8 cellular contexts compared by ENCODE assay signal in the genomic region with DNA sequence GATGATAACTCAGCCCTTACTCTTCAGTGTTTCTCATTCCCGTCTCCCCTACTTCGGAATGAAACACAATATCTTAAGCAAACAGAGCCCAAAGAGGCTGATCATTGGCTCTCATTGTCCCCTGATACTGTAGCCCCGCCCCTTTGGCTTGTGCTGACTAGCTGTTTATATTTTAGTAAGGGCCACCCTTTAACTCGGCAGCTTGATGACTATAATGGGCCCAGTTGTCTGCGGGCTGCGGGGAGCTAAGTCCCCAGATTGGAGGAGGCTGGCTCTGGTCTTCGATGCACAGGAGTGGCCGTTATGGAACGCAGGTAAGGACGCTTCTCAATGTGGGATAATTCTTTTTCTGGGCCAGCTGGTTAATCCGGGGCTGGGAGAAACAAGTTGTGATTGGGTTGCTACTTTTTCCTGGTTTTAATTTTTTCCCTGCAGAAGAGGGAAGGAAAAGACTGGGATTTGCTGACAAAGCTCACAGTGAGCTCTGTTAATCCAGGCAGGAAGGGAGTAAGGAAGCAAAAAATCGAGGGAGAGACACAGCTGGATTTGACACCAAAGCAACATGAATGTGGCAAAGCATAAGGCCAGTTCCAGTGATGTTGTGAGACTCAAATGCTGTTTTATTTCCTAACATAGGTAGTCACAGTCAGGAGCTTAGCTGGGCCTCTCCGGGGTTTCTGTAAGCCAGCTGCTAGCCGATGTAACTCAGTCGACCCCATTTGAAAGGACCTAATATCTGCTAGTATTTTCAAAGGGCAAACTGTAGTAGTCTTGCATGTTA. TPM values are rescaled to one million over a fixed set of nuclear protein-coding genes. Genes with fewer than 3 reads are reported as not detected.
DNase-seq lines count a peak whose midpoint lies in the region; ATAC-seq lines count a peak whose summit lies in the region.

A gene (plus strand): TSS at position 197 of the 781 bp plus-strand sequence. CDS start 88 bp downstream, at position 285.

- H3K27me3 Mint-ChIP-seq in activated naive CD4-positive, alpha-beta T cell treated with anti-CD3 and anti-CD28 coated beads, Interleukin-2, amount 10 ng/mL, durations not matched to agents 7 days and 5 days: peaks cover 35% of the 10 kb centered on the region

- H3K4me1 ChIP-seq in subcutaneous abdominal adipose tissue (ENCODE audit: control insufficient read depth in 5 of 5, insufficient read depth in 5 of 5, low read length in 5 of 5): peaks cover 2 to 16% (median 13%) of the 10 kb centered on the region in 5 donors

- no peaks in the 10 kb centered on the region for H3K9me3 Mint-ChIP-seq in activated naive CD4-positive, alpha-beta T cell treated with anti-CD3 and anti-CD28 coated beads, Interleukin-2, amount 10 ng/mL, durations not matched to agents 7 days and 5 days
- H3K9me3 Mint-ChIP-seq in activated naive CD4-positive, alpha-beta T cell treated with anti-CD3 and anti-CD28 coated beads, Interleukin-2, amount 50 U/mL, for 72 hours: no peaks in the 10 kb centered on the region

- H3K9ac ChIP-seq in subcutaneous abdominal adipose tissue (ENCODE audit: low read length in 5 of 5): peak within 1 kb of the TSS in 2 of 5 donors; percentile 11 to 35

- no peak for DNase-seq in activated naive CD4-positive, alpha-beta T cell treated with anti-CD3 and anti-CD28 coated beads, Interleukin-2, amount 10 ng/mL, durations not matched to agents 7 days and 5 days
- no peak for DNase-seq in activated naive CD4-positive, alpha-beta T cell treated with anti-CD3 and anti-CD28 coated beads, Interleukin-2, amount 50 U/mL, for 72 hours (ENCODE audit: low spot score in 2 of 2)
- peak; percentile 90 for DNase-seq in NCI-H748 (lab: John Stamatoyannopoulos, UW; ENCODE audit: unreplicated experiment)
- peak in 1 of 2 donors; percentile 52 for DNase-seq in dermis microvascular lymphatic vessel endothelial cell (ENCODE audit: low read depth in 2 of 2)
- peak; percentile 96 for DNase-seq in left kidney (ENCODE audit: low read depth, low spot score)
- no peak for DNase-seq in KBM-7

- H3K36me3 Mint-ChIP-seq in activated naive CD4-positive, alpha-beta T cell treated with anti-CD3 and anti-CD28 coated beads, Interleukin-2, amount 10 ng/mL, durations not matched to agents 7 days and 5 days: no peaks in the 10 kb centered on the region
- no peaks in the 10 kb centered on the region for H3K36me3 Mint-ChIP-seq in activated naive CD4-positive, alpha-beta T cell treated with anti-CD3 and anti-CD28 coated beads, Interleukin-2, amount 50 U/mL, for 72 hours

- no peaks in the 10 kb centered on the region for H3K36me3 ChIP-seq in subcutaneous abdominal adipose tissue (ENCODE audit: control insufficient read depth in 5 of 5, insufficient read depth in 5 of 5, low read length in 5 of 5)

- H3K9me3 ChIP-seq in subcutaneous abdominal adipose tissue (ENCODE audit: control insufficient read depth in 5 of 5, low read length in 5 of 5): no peaks in the 10 kb centered on the region

- in situ Hi-C loops in KBM-7 (cut with MboI; ENCODE audit: low pct_unique_long_range_greater_than_20kb, low sequenced_read_pairs): no loop called here

- CTCF ChIA-PET in activated naive CD4-positive, alpha-beta T cell treated with anti-CD3 and anti-CD28 coated beads, Interleukin-2, amount 10 ng/mL, durations not matched to agents 7 days and 5 days (lab: Charles Lee): interaction anchor here (0.6 kb wide), 1 partner anchor 114 kb away, joined by 3 read pairs; no protein-coding TSS in a partner anchor

- H3K4me3 ChIP-seq in subcutaneous abdominal adipose tissue (ENCODE audit: low read depth in 1 of 5, low read length in 5 of 5): peak within 1 kb of the TSS; percentile 38 to 59 (median 51)

- peak within 1 kb of the TSS; percentile 7 for H3K27ac Mint-ChIP-seq in activated naive CD4-positive, alpha-beta T cell treated with anti-CD3 and anti-CD28 coated beads, Interleukin-2, amount 10 ng/mL, durations not matched to agents 7 days and 5 days
- H3K27ac Mint-ChIP-seq in activated naive CD4-positive, alpha-beta T cell treated with anti-CD3 and anti-CD28 coated beads, Interleukin-2, amount 50 U/mL, for 72 hours: peak within 1 kb of the TSS in 1 of 2 donors; percentile 42

- ATAC-seq in activated naive CD4-positive, alpha-beta T cell treated with anti-CD3 and anti-CD28 coated beads, Interleukin-2, amount 50 U/mL, for 72 hours: no peak
- ATAC-seq in GM18861 (IDR thresholded peaks at IDR 0.05; ENCODE audit: unreplicated experiment): no peak

- no peaks in the 10 kb centered on the region for H3K27me3 ChIP-seq in subcutaneous abdominal adipose tissue (ENCODE audit: control insufficient read depth in 5 of 5, insufficient read depth in 4 of 5, low read length in 5 of 5)

- H3K4me3 Mint-ChIP-seq in activated naive CD4-positive, alpha-beta T cell treated with anti-CD3 and anti-CD28 coated beads, Interleukin-2, amount 10 ng/mL, durations not matched to agents 7 days and 5 days: peak within 1 kb of the TSS; percentile 43

- H3K27ac ChIP-seq in subcutaneous abdominal adipose tissue (ENCODE audit: low read depth, low read length): no peak within 1 kb of the TSS

- H3K4me1 Mint-ChIP-seq in activated naive CD4-positive, alpha-beta T cell treated with anti-CD3 and anti-CD28 coated beads, Interleukin-2, amount 10 ng/mL, durations not matched to agents 7 days and 5 days: peaks cover 26% of the 10 kb centered on the region

RNA-seq across cellular contexts. Expression of the gene that starts here (rescaled TPM):
- total RNA-seq in activated naive CD4-positive, alpha-beta T cell treated with anti-CD3 and anti-CD28 coated beads, Interleukin-2, amount 50 U/mL, for 72 hours: 1 to 10 TPM in 1 of 2 donors, under 1 TPM in 1; 0.32 to 4.4 TPM
- total RNA-seq in dermis microvascular lymphatic vessel endothelial cell: 10.0 and 13.9 TPM in 2 replicates

Comparison
In these comparisons a context has a peak if more than half of its experiments do, and no peak if none do; other contexts are left out.
1. DNase-seq: peak in NCI-H748 (single experiment) and left kidney (single experiment); none in activated naive CD4-positive, alpha-beta T cell treated with anti-CD3 and anti-CD28 coated beads, Interleukin-2, amount 10 ng/mL, durations not matched to agents 7 days and 5 days (single experiment), activated naive CD4-positive, alpha-beta T cell treated with anti-CD3 and anti-CD28 coated beads, Interleukin-2, amount 50 U/mL, for 72 hours (0 of 2) and KBM-7 (single experiment).